Comparison of ENCODE assay signal across 16 cellular contexts in the genomic region with DNA sequence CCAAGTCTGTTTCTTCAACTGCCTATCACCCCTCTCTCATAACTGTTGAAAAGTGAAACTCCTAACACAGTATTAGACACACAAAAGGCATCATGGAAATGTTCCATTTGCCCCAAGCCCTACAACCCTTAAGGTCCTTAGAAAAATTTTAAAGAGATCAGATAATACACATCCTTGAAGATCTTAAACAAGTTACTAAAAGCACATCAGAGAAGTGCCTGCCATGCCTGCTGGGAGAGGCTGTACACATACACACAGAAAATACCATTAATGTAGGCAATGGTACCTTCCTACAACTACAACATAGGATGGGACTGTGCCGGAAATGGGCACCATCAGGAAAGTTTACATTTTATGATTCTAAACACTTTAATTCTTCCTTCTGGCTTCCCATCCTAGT. TPM values are rescaled to one million over a fixed set of nuclear protein-coding genes. Genes with fewer than 3 reads are reported as not detected.
A peak's percentile ranks its signal among the peaks of the same experiment; 100 is the strongest.
DNase-seq lines count a peak whose midpoint lies in the region; ATAC-seq and TF ChIP-seq lines count a peak whose summit lies in the region.
"Had no signal": no experiment of that assay in that cellular context is flagged by ENCODE, and none has a peak within 500 bp of the region (broad histone marks: within the 10 kb centered on the region; RNA-seq: fewer than 3 reads in every experiment).

No MANE protein-coding gene starts in this region.

- H3K27me3 ChIP-seq in fibroblast of lung (ENCODE audit: control insufficient read depth, insufficient read depth, low read length): no peaks in the 10 kb centered on the region
- H3K27me3 ChIP-seq in smooth muscle cell (ENCODE audit: low read depth): no peaks in the 10 kb centered on the region
- H3K27me3 ChIP-seq: brain microvascular endothelial cell had no signal

- DNase-seq in activated T-cell treated with anti-CD3 and anti-CD28 coated beads, Interleukin-2, amount 50 U/mL, for 24 hours: no peak
- DNase-seq in activated T-cell treated with anti-CD3 and anti-CD28 coated beads, Interleukin-2, amount 50 U/mL, for 1 hour: no peak
- peak; percentile 36 for DNase-seq in OCI-M1 (lab: John Stamatoyannopoulos, UW)
- no peak for DNase-seq in fibroblast of lung (ENCODE audit: low read depth in 2 of 2)
- DNase-seq in smooth muscle cell (lab: John Stamatoyannopoulos, UW; ENCODE audit: unreplicated experiment): no peak
- no peak for DNase-seq in posterior vena cava (ENCODE audit: low spot score)
- no peak for DNase-seq in ACHN
- DNase-seq: brain microvascular endothelial cell; effector CD8-positive, alpha-beta T cell; head of caudate nucleus; NCI-H1105 treated with DMSO at 0.1 percent for 48 hours; NCI-H748 treated with DMSO at 0.1 percent for 48 hours; nucleus accumbens; SIG-M5 had no signal

- peaks cover 81% of the 10 kb centered on the region for H3K79me2 ChIP-seq in fibroblast of lung (ENCODE audit: control insufficient read depth, insufficient read depth, low read length)
- peaks cover 77% of the 10 kb centered on the region for H3K79me2 ChIP-seq in smooth muscle cell (ENCODE audit: low read depth)

- no peak for ATAC-seq in HG03432 (IDR thresholded peaks at IDR 0.05; ENCODE audit: unreplicated experiment)
- ATAC-seq: left lobe of liver had no signal

- in situ Hi-C loops in ACHN (cut with HindIII; ENCODE audit: low pct_ligation_motif_present, low pct_unique_long_range_greater_than_20kb, low sequenced_read_pairs): no loop called here

- H3K4me2 ChIP-seq in fibroblast of lung (ENCODE audit: extremely low read depth, insufficient read depth, low read length): peak overlapping the region; percentile 51
- H3K4me2 ChIP-seq in smooth muscle cell: peak overlapping the region; percentile 95

- H3K9me3 Mint-ChIP-seq in activated T-cell treated with anti-CD3 and anti-CD28 coated beads, Interleukin-2, amount 50 U/mL, for 24 hours: no peaks in the 10 kb centered on the region

- intact Hi-C loops in posterior vena cava (cut with DNase I): no loop called here

- H3K9ac ChIP-seq in fibroblast of lung (ENCODE audit: insufficient read depth, low read length): no peak overlapping the region
- peak overlapping the region; percentile 36 for H3K9ac ChIP-seq in smooth muscle cell (ENCODE audit: low read depth)

- peaks cover 6% of the 10 kb centered on the region for H3F3A ChIP-seq in smooth muscle cell (ENCODE audit: low read depth)

- peaks cover 65% of the 10 kb centered on the region for H3K4me1 Mint-ChIP-seq in activated T-cell treated with anti-CD3 and anti-CD28 coated beads, Interleukin-2, amount 50 U/mL, for 24 hours (ENCODE audit: low read depth)

- H3K36me3 ChIP-seq in fibroblast of lung (ENCODE audit: control insufficient read depth, insufficient read depth, low read length) (no peaks in the 10 kb centered on the region), smooth muscle cell (ENCODE audit: low read depth) (no peaks in the 10 kb centered on the region)
- H3K36me3 ChIP-seq: brain microvascular endothelial cell had no signal

- peaks cover 2% of the 10 kb centered on the region for H4K20me1 ChIP-seq in fibroblast of lung (ENCODE audit: control insufficient read depth, extremely low read depth, insufficient read depth, low read length)
- H4K20me1 ChIP-seq in smooth muscle cell (ENCODE audit: low read depth): peaks cover 71% of the 10 kb centered on the region

- TF ChIP-seq CTCF in fibroblast of lung (conservative IDR thresholded peaks at IDR 0.05 in 1 of 2, IDR thresholded peaks at IDR 0.05 in 1 of 2; ENCODE audit: low read depth in 1 of 2, low read length in 2 of 2) (no peak), smooth muscle cell (IDR thresholded peaks at IDR 0.05; ENCODE audit: borderline replicate concordance, insufficient read depth, poor library complexity, severe bottlenecking) (no peak)

- H3K27ac ChIP-seq in fibroblast of lung (ENCODE audit: insufficient read depth, low read length): no peak overlapping the region
- H3K27ac ChIP-seq in smooth muscle cell (ENCODE audit: low read depth): no peak overlapping the region
- H3K27ac ChIP-seq: brain microvascular endothelial cell had no signal

- peak overlapping the region; percentile 36 for H3K4me3 Mint-ChIP-seq in activated T-cell treated with anti-CD3 and anti-CD28 coated beads, Interleukin-2, amount 50 U/mL, for 24 hours

- H3K4me3 ChIP-seq in fibroblast of lung (replicated peaks in 1 of 4; ENCODE audit: control extremely low read depth in 1 of 4, insufficient read depth in 1 of 4, low read depth in 3 of 4, low read length in 4 of 4): peak overlapping the region in 2 of 4 experiments; percentile 95 to 97
- peak overlapping the region; percentile 88 for H3K4me3 ChIP-seq in smooth muscle cell

- peaks cover 7% of the 10 kb centered on the region for H3K4me1 ChIP-seq in fibroblast of lung (ENCODE audit: control insufficient read depth, extremely low read depth, insufficient read depth, low read length)
- peaks cover 34% of the 10 kb centered on the region for H3K4me1 ChIP-seq in smooth muscle cell (ENCODE audit: low read depth)

- H3K27me3 Mint-ChIP-seq in activated T-cell treated with anti-CD3 and anti-CD28 coated beads, Interleukin-2, amount 50 U/mL, for 24 hours: no peaks in the 10 kb centered on the region

- H2AFZ ChIP-seq in fibroblast of lung (ENCODE audit: low read length) (no peak overlapping the region), smooth muscle cell (ENCODE audit: low read depth) (no peak overlapping the region)

- WGBS in smooth muscle cell (ENCODE audit: low lambda C conversion rate): 84% methylated on average over 1 of the region's 1 CpG

- H3K27ac Mint-ChIP-seq in activated T-cell treated with anti-CD3 and anti-CD28 coated beads, Interleukin-2, amount 50 U/mL, for 24 hours: no peak overlapping the region

- peaks cover 23% of the 10 kb centered on the region for H3K36me3 Mint-ChIP-seq in activated T-cell treated with anti-CD3 and anti-CD28 coated beads, Interleukin-2, amount 50 U/mL, for 24 hours (ENCODE audit: low read depth)

- H3K9me3 ChIP-seq in fibroblast of lung (ENCODE audit: control insufficient read depth, insufficient read depth, low read depth, low read length) (no peaks in the 10 kb centered on the region), smooth muscle cell (replicated peaks; ENCODE audit: low read depth) (no peaks in the 10 kb centered on the region)

RNA-seq across cellular contexts. Expression of gene ADAM10, which starts 3.3 kb away (rescaled TPM):
- total RNA-seq in fibroblast of lung (157 and 224 TPM in 2 replicates), smooth muscle cell (200 and 239 TPM in 2 replicates), posterior vena cava (10 to 100 TPM; 80.3 to 86.8 TPM)
- polyA plus RNA-seq in fibroblast of lung (260 and 318 TPM in 2 replicates), smooth muscle cell (150 and 168 TPM in 2 replicates)
- 199 and 238 TPM in 2 replicates for polyA plus RNA-seq in fibroblast of lung (2012)
- 50.8 and 94.5 TPM in 2 replicates for polyA minus RNA-seq in fibroblast of lung (ENCODE audit: low replicate concordance)

RNA-seq across cellular contexts. Expression of gene MINDY2, which starts 24.9 kb away (rescaled TPM):
- total RNA-seq in fibroblast of lung: 16.2 and 22.3 TPM in 2 replicates
- 15.4 and 21.1 TPM in 2 replicates for polyA plus RNA-seq in fibroblast of lung
- polyA plus RNA-seq in fibroblast of lung (2012): 10.1 and 13.5 TPM in 2 replicates
- 0.75 and 2.8 TPM in 2 replicates for polyA minus RNA-seq in fibroblast of lung (ENCODE audit: low replicate concordance)
- 21.2 and 22.5 TPM in 2 replicates for total RNA-seq in smooth muscle cell
- polyA plus RNA-seq in smooth muscle cell: 28.0 and 43.1 TPM in 2 replicates
- total RNA-seq in posterior vena cava: 10 to 100 TPM; 23.3 to 41.3 TPM
